ENCODE assay signal across 8 cellular contexts in genomic region chr9:78296893-78297671, GRCh38. TPM values are rescaled to one million over a fixed set of nuclear protein-coding genes. Genes with fewer than 3 reads are reported as not detected.
DNase-seq lines count a peak whose midpoint lies in the region; ATAC-seq, FAIRE-seq and TF ChIP-seq lines count a peak whose summit lies in the region.

TSS of gene PSAT1 (plus strand) at chr9:78297125. CDS start at chr9:78297211, 86 bp downstream.

- H3K9me3 ChIP-seq in kidney (ENCODE audit: control insufficient read depth in 1 of 2, low read length in 2 of 2) = no peaks in the 10 kb centered on the region

- peak within 1 kb of the TSS; percentile 37 to 76 for H3K9ac ChIP-seq in kidney (ENCODE audit: low read length in 2 of 2)

- no peaks in the 10 kb centered on the region for H3K36me3 ChIP-seq in kidney (ENCODE audit: control insufficient read depth in 1 of 2, insufficient read depth in 2 of 2, low read length in 2 of 2)

- peak within 1 kb of the TSS; percentile 72 to 73 for H3K27ac ChIP-seq in kidney (ENCODE audit: low read depth in 2 of 2, low read length in 2 of 2)

- intact Hi-C loops in kidney (cut with DNase I) = no loop called here

- ATAC-seq in GM19043 (IDR thresholded peaks at IDR 0.05; ENCODE audit: low read depth, unreplicated experiment) = peak; percentile 96
- ATAC-seq in HG03354 (IDR thresholded peaks at IDR 0.05; ENCODE audit: poor library complexity, severe bottlenecking, unreplicated experiment) = peak; percentile 97
- ATAC-seq in activated CD4-positive, CD25-positive, alpha-beta regulatory T cell treated with anti-CD3 and anti-CD28 coated beads, Interleukin-2, amount 50 U/mL, for 24 hours = peak; percentile 99

- TF ChIP-seq CTCF in AG09309 (IDR thresholded peaks at IDR 0.05; ENCODE audit: control insufficient read depth, insufficient read depth, low read depth, low read length, missing control alignments) (no peak), kidney (IDR thresholded peaks at IDR 0.05; ENCODE audit: borderline replicate concordance, extremely low read depth, insufficient read depth) (no peak)

- FAIRE-seq in kidney (lab: Jason Lieb, UNC) = no peak

- H3K4me3 ChIP-seq in AG09309 (ENCODE audit: control insufficient read depth, low read depth, low read length) (peak within 1 kb of the TSS; percentile 72), kidney (ENCODE audit: low read length in 2 of 2) (peak within 1 kb of the TSS; percentile 81 to 84)

- DNase-seq in AG09309 (ENCODE audit: low read depth) (peak; percentile 92), NCI-H446 treated with DMSO at 0.1 percent for 48 hours (lab: John Stamatoyannopoulos, UW) (peak; percentile 85), cerebellar cortex (ENCODE audit: low spot score) (peak; percentile 88), kidney (peak; percentile 96)
- DNase-seq in stimulated activated CD4-positive, alpha-beta T cell treated with anti-CD3 and anti-CD28 coated beads, Interleukin-15, amount 100 ng/mL, for 1 hour (ENCODE audit: low read depth in 1 of 2, low spot score in 1 of 2) = peak; percentile 72 to 83

- peaks cover 0 to 6% of the 10 kb centered on the region in 2 donors for H3K4me1 ChIP-seq in kidney (ENCODE audit: control insufficient read depth in 1 of 2, insufficient read depth in 1 of 2, low read depth in 1 of 2, low read length in 2 of 2)

RNA-seq across cellular contexts. Expression of gene PSAT1, which starts in this region (rescaled TPM):
- total RNA-seq in kidney = 22.4 TPM
- polyA plus RNA-seq in kidney (ENCODE audit: insufficient read depth, low read depth, low replicate concordance) = 141 TPM

Comparison
In these comparisons a context has a peak if more than half of its experiments do, and no peak if none do; other contexts are left out.
1. Peak in every context shown above with its lines: DNase-seq, ATAC-seq, H3K4me3 ChIP-seq and H3K27ac ChIP-seq.